In the genomic region with DNA sequence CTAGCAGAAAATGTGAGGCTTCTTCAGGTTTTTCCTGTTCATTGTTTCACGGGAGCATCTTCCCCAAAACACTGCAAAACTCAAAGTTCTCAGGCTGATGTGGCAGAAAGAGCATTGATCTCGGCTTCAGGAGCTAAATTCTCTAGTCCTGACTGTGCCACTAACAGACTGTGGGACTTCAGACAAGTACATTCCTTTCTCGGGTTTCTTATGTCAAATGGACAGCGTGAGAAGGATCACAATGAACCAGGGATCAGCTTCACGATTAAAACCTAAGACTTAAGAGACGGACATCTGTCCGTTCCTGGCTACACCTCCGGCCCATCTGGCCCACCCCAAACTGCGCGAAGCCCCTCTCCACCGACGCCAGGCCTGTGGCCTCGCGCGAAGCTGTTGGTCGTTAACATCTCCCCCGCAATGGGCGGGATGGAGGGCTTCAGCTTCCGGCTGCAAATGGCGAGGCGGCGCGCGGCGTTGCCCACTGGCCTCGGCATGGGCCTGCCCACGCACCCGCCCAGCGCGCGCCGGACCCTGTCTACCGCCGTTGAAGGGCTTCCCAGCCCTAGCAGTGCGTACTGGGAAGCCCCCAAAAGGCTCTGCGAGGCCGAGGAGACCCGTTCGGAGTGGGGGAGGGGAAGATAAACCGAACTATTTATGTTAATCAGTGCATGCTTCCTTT, we compare ENCODE assay signal across 8 cellular contexts. TPM values are rescaled to one million over a fixed set of nuclear protein-coding genes. Genes with fewer than 3 reads are reported as not detected.
DNase-seq lines count a peak whose midpoint lies in the region; ATAC-seq and TF ChIP-seq lines count a peak whose summit lies in the region.

No MANE protein-coding gene starts in this region.

- peaks cover 56% of the 10 kb centered on the region for H3K4me1 Mint-ChIP-seq in CD4-positive, alpha-beta T cell (ENCODE audit: low read depth)
- peaks cover 38% of the 10 kb centered on the region for H3K4me1 Mint-ChIP-seq in activated B cell treated with CpG ODN at 0.5 μM for 24 hours

- peak overlapping the region; percentile 100 for H3K27ac Mint-ChIP-seq in CD4-positive, alpha-beta T cell
- H3K27ac Mint-ChIP-seq in activated B cell treated with CpG ODN at 0.5 μM for 24 hours: peak overlapping the region; percentile 98

- intact Hi-C loops in CD4-positive, alpha-beta T cell (cut with DNase I, micrococcal nuclease): loop anchor here (1.0 to 10.0 kb wide), 7 partner anchors 56 to 826 kb away; a partner anchor contains a TSS
- intact Hi-C loops in activated B cell treated with CpG ODN at 0.5 μM for 24 hours (cut with micrococcal nuclease): loop anchor here (1.0 to 10.0 kb wide), 13 partner anchors 56 to 1051 kb away; a partner anchor contains a TSS
- intact Hi-C loops in ovary (cut with DNase I): loop anchor here in 1 of 4 donors (10.0 kb wide), 1 partner anchor 504 kb away; no protein-coding TSS in a partner anchor

- TF ChIP-seq POLR2A in ovary (IDR thresholded peaks at IDR 0.05): no peak

- peak overlapping the region; percentile 99 for H3K4me3 Mint-ChIP-seq in CD4-positive, alpha-beta T cell
- H3K4me3 Mint-ChIP-seq in activated B cell treated with CpG ODN at 0.5 μM for 24 hours: peak overlapping the region; percentile 98

- CTCF ChIA-PET in CD4-positive, alpha-beta T cell (lab: Charles Lee): interaction anchor here (1.2 to 1.6 kb wide), 2 partner anchors 55 to 350 kb away, joined by 3 to 5 read pairs; a partner anchor contains a TSS
- CTCF ChIA-PET in activated B cell treated with CpG ODN at 0.5 μM for 24 hours (lab: Charles Lee): no interaction called here

- ATAC-seq in CD4-positive, alpha-beta T cell (ENCODE audit: poor library complexity): no peak
- ATAC-seq in GM19043 (IDR thresholded peaks at IDR 0.05; ENCODE audit: low read depth, unreplicated experiment) (peak; percentile 39), HG03521 (IDR thresholded peaks at IDR 0.05; ENCODE audit: unreplicated experiment) (peak; percentile 31), activated B cell treated with CpG ODN at 0.5 μM for 24 hours (ENCODE audit: low read depth) (no peak)

- no peak for TF ChIP-seq CTCF in CD4-positive, alpha-beta T cell (IDR thresholded peaks at IDR 0.05)
- TF ChIP-seq CTCF in activated B cell treated with CpG ODN at 0.5 μM for 24 hours (IDR thresholded peaks at IDR 0.05) (no peak), fibroblast of villous mesenchyme (IDR thresholded peaks at IDR 0.05; ENCODE audit: insufficient read depth, low read depth, low read length) (no peak), ovary (IDR thresholded peaks at IDR 0.05) (peak in 1 of 3 donors; percentile 6), GM13976 (IDR thresholded peaks at IDR 0.05; ENCODE audit: borderline replicate concordance, control extremely low read depth, extremely low read depth, insufficient read depth, missing control alignments) (no peak)

- H3K9me3 Mint-ChIP-seq in CD4-positive, alpha-beta T cell: no peaks in the 10 kb centered on the region
- H3K9me3 Mint-ChIP-seq in activated B cell treated with CpG ODN at 0.5 μM for 24 hours: no peaks in the 10 kb centered on the region

- DNase-seq in CD4-positive, alpha-beta T cell: peak in 2 of 10 experiments; percentile 53 to 57
- DNase-seq in activated B cell treated with CpG ODN at 0.5 μM for 24 hours: peak; percentile 78
- peak; percentile 75 for DNase-seq in fibroblast of villous mesenchyme (ENCODE audit: low read depth)
- DNase-seq in ovary: peak in 2 of 5 donors; percentile 86 to 88
- no peak for DNase-seq in NCI-H2081 treated with DMSO at 0.1 percent for 48 hours (lab: John Stamatoyannopoulos, UW)
- no peak for DNase-seq in GM13976 (ENCODE audit: low spot score)

- POLR2A ChIA-PET in CD4-positive, alpha-beta T cell (lab: Charles Lee): interaction anchor here (0.7 to 3.0 kb wide), 16 partner anchors 13 to 1193 kb away, joined by 3 to 24 read pairs (median 4); a partner anchor contains a TSS
- POLR2A ChIA-PET in activated B cell treated with CpG ODN at 0.5 μM for 24 hours (lab: Charles Lee): interaction anchor here (0.6 to 2.2 kb wide), 13 partner anchors 10 to 569 kb away, joined by 3 to 29 read pairs (median 4); a partner anchor contains a TSS

- in situ Hi-C loops in GM13976 (cut with MboI; ENCODE audit: low sequenced_read_pairs, unreplicated experiment): no loop called here

- H3K27me3 ChIP-seq in CD4-positive, alpha-beta T cell (ENCODE audit: control insufficient read depth, insufficient read depth, low read length): no peaks in the 10 kb centered on the region
- H3K27me3 ChIP-seq in ovary: no peaks in the 10 kb centered on the region

- H3K27me3 Mint-ChIP-seq in CD4-positive, alpha-beta T cell: no peaks in the 10 kb centered on the region
- H3K27me3 Mint-ChIP-seq in activated B cell treated with CpG ODN at 0.5 μM for 24 hours: no peaks in the 10 kb centered on the region

- no peaks in the 10 kb centered on the region for H3K9me3 ChIP-seq in CD4-positive, alpha-beta T cell (ENCODE audit: control insufficient read depth, low read length)
- no peaks in the 10 kb centered on the region for H3K9me3 ChIP-seq in ovary

- H3K36me3 ChIP-seq in ovary: no peaks in the 10 kb centered on the region

- no peak for TF ChIP-seq EP300 in ovary (IDR thresholded peaks at IDR 0.05)

- H3K27ac ChIP-seq in CD4-positive, alpha-beta T cell (ENCODE audit: low read depth, low read length): peak overlapping the region; percentile 100
- peak overlapping the region; percentile 96 to 99 for H3K27ac ChIP-seq in ovary

- H3K36me3 Mint-ChIP-seq in CD4-positive, alpha-beta T cell (ENCODE audit: low read depth): peaks cover 28% of the 10 kb centered on the region
- peaks cover 14% of the 10 kb centered on the region for H3K36me3 Mint-ChIP-seq in activated B cell treated with CpG ODN at 0.5 μM for 24 hours (ENCODE audit: low read depth)

- H3K4me3 ChIP-seq in fibroblast of villous mesenchyme (ENCODE audit: low read depth, low read length) (peak overlapping the region; percentile 98), ovary (peak overlapping the region; percentile 60)

- WGBS in ovary, 3 donors: 3% methylated on average over 40 of the region's 40 CpGs

- no peaks in the 10 kb centered on the region for H3K4me1 ChIP-seq in ovary (ENCODE audit: insufficient read depth)

RNA-seq across cellular contexts. Expression of a gene that starts 0.5 kb away (rescaled TPM):
- 10 to 100 TPM; 46.8 to 47.5 TPM for total RNA-seq in CD4-positive, alpha-beta T cell
- total RNA-seq in activated B cell treated with CpG ODN at 0.5 μM for 24 hours (36.3 and 41.7 TPM in 2 replicates), fibroblast of villous mesenchyme (35.8 and 61.7 TPM in 2 replicates), ovary (10 to 100 TPM; 27.8 to 52.2 (median 46.3) TPM)
- polyA plus RNA-seq in ovary: 10 to 100 TPM; 36.5 to 39.3 TPM

RNA-seq across cellular contexts. Expression of a gene that starts 55.4 kb away (rescaled TPM):
- 100 to 1,000 TPM; 120 to 121 TPM for total RNA-seq in CD4-positive, alpha-beta T cell
- total RNA-seq in activated B cell treated with CpG ODN at 0.5 μM for 24 hours: 111 and 112 TPM in 2 replicates
- 61.8 and 84.6 TPM in 2 replicates for total RNA-seq in fibroblast of villous mesenchyme
- total RNA-seq in ovary: 10 to 100 TPM; 26.5 to 77.0 (median 41.4) TPM
- 10 to 100 TPM; 16.0 to 30.0 TPM for polyA plus RNA-seq in ovary

Comparison
In these comparisons a context has a peak if more than half of its experiments do, and no peak if none do; other contexts are left out.
1. ATAC-seq: peak in GM19043 (single experiment) and HG03521 (single experiment); none in CD4-positive, alpha-beta T cell (single experiment) and activated B cell treated with CpG ODN at 0.5 μM for 24 hours (single experiment).
2. DNase-seq: peak in activated B cell treated with CpG ODN at 0.5 μM for 24 hours (single experiment) and fibroblast of villous mesenchyme (single experiment); none in NCI-H2081 treated with DMSO at 0.1 percent for 48 hours (single experiment) and GM13976 (single experiment).